18 cellular contexts compared by ENCODE assay signal in the genomic region with DNA sequence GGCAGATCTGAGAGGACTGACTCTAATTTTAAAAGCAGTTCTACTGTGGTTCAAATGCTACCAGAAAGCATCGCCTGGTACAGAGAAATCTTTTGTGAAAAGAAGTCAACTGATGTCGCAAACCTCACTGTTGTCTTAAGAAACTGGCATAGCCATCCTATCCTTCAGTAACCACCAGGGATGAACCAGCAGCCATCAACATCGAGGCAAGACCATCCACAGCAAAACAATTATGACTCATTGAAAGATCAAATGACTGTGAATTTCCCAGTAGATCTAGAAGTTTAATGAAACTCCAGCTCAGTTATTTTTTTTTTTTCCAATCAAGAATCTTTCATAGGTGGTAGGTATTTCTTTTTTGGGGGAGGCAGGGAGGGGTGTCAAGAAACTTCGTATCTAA. TPM values are rescaled to one million over a fixed set of nuclear protein-coding genes. Genes with fewer than 3 reads are reported as not detected.
A peak's percentile ranks its signal among the peaks of the same experiment; 100 is the strongest.
DNase-seq lines count a peak whose midpoint lies in the region; ATAC-seq, FAIRE-seq and TF ChIP-seq lines count a peak whose summit lies in the region.
"Had no signal": no experiment of that assay in that cellular context is flagged by ENCODE, and none has a peak within 500 bp of the region (broad histone marks: within the 10 kb centered on the region; RNA-seq: fewer than 3 reads in every experiment).

No MANE protein-coding gene starts in this region.

- CTCF ChIA-PET in MCF 10A (lab: Yijun Ruan, JAX), result no interaction called here

- TF ChIP-seq POLR2A in breast epithelium (IDR thresholded peaks at IDR 0.05), result no peak

- H3K27me3 ChIP-seq in breast epithelium, result no peaks in the 10 kb centered on the region
- H3K27me3 ChIP-seq: gastroesophageal sphincter, MG63 had no signal

- intact Hi-C loops in MCF 10A (cut with micrococcal nuclease), result no loop called here
- intact Hi-C loops in breast epithelium (cut with DNase I; ENCODE audit: low total_unique reads), result no loop called here

- DNase-seq in MCF 10A (ENCODE audit: unreplicated experiment) (peak; percentile 36), breast epithelium (ENCODE audit: low spot score in 2 of 2) (no peak), RCC 7860 (ENCODE audit: low spot score) (peak; percentile 19), fibroblast of peridontal ligament (ENCODE audit: extremely low read depth) (peak; percentile 67), stromal cell of bone marrow (ENCODE audit: low read depth) (peak; percentile 28), urothelium cell line (ENCODE audit: low spot score) (no peak)
- DNase-seq: activated CD8-positive, alpha-beta memory T cell treated with anti-CD3 and anti-CD28 coated beads, Interleukin-2, amount 50 U/mL, for 48 hours; COR-L47; MG63; NCI-H1930; NCI-H510A treated with DMSO at 0.1 percent for 48 hours; SHP77; T-helper 17 cell had no signal

- no peaks in the 10 kb centered on the region for H3K27me3 Mint-ChIP-seq in MCF 10A (ENCODE audit: insufficient read depth, unreplicated experiment)
- H3K27me3 Mint-ChIP-seq: T-helper 17 cell had no signal

- H3K9me3 Mint-ChIP-seq in MCF 10A (ENCODE audit: unreplicated experiment), result no peaks in the 10 kb centered on the region

- POLR2A ChIA-PET in MCF 10A (lab: Yijun Ruan, JAX), result no interaction called here

- no peaks in the 10 kb centered on the region for H3K9me3 ChIP-seq in breast epithelium
- H3K9me3 ChIP-seq: gastroesophageal sphincter had no signal

- H3K27ac Mint-ChIP-seq in MCF 10A (ENCODE audit: low read depth, unreplicated experiment), result no peak overlapping the region
- H3K27ac Mint-ChIP-seq: WTC11 had no signal

- no peak for FAIRE-seq in RCC 7860 (lab: Jason Lieb, UNC)
- FAIRE-seq in urothelium cell line (lab: Jason Lieb, UNC), result no peak

- no peaks in the 10 kb centered on the region for H3K4me1 Mint-ChIP-seq in MCF 10A (ENCODE audit: insufficient read depth, unreplicated experiment)

- H3K4me3 Mint-ChIP-seq in MCF 10A (ENCODE audit: unreplicated experiment), result no peak overlapping the region
- H3K4me3 Mint-ChIP-seq: T-helper 17 cell, WTC11 had no signal

- no peaks in the 10 kb centered on the region for H3K36me3 ChIP-seq in breast epithelium
- H3K36me3 ChIP-seq: gastroesophageal sphincter, MG63 had no signal

- H3K4me1 ChIP-seq in breast epithelium, result no peaks in the 10 kb centered on the region

- TF ChIP-seq CTCF in MCF 10A (IDR thresholded peaks at IDR 0.05; ENCODE audit: unreplicated experiment), result no peak
- TF ChIP-seq CTCF in breast epithelium (IDR thresholded peaks at IDR 0.05), result no peak

- no peaks in the 10 kb centered on the region for H3K36me3 Mint-ChIP-seq in MCF 10A (ENCODE audit: insufficient read depth, unreplicated experiment)

- no TSS peak for BruUV-seq in MCF 10A (replicated peaks; lab: Mats Ljungman, UMichigan)

- no peak for ATAC-seq in GM21529 (IDR thresholded peaks at IDR 0.05; ENCODE audit: unreplicated experiment)
- ATAC-seq: gastroesophageal sphincter, left lobe of liver, sciatic nerve, T-helper 17 cell, WTC11 had no signal

- no peak overlapping the region for H3K27ac ChIP-seq in breast epithelium
- H3K27ac ChIP-seq: gastroesophageal sphincter had no signal

- H3K4me3 ChIP-seq in breast epithelium, result no peak overlapping the region
- H3K4me3 ChIP-seq: gastroesophageal sphincter, MG63 had no signal

RNA-seq across cellular contexts. Expression of a gene that starts 20.6 kb away (rescaled TPM):
- total RNA-seq in MCF 10A (2022), result 32.2 and 33.7 TPM in 2 replicates
- total RNA-seq in breast epithelium, result 100 to 1,000 TPM in 1 of 3 donors, 10 to 100 TPM in 2; 42.1 to 106 (median 64.9) TPM

Comparison
In these comparisons a context has a peak if more than half of its experiments do, and no peak if none do; other contexts are left out.
1. DNase-seq: peak in MCF 10A (single experiment), RCC 7860 (single experiment), fibroblast of peridontal ligament (single experiment) and stromal cell of bone marrow (single experiment); none in breast epithelium (0 of 2) and urothelium cell line (single experiment).